In the genomic region with DNA sequence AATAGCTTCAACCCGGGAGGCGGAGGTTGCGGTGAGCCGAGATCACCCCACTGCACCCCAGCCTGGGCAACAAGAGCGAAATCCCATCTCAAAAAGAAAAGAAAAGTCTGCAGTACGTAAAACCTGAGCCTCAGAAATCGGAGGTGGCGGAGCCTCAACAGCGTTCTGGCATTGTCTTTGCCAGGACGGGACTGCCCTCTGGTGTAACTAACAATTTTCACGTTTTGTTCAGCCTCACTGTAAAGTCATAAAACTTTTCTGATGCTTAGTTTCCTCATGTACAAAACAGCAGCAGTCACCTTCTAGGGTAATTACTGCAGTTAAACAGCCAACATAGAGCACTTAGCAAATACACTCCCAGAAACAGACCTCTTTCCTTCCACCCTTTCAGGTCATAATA, we compare ENCODE assay signal across 19 cellular contexts.
DNase-seq lines count a peak whose midpoint lies in the region; ATAC-seq and TF ChIP-seq lines count a peak whose summit lies in the region.
"Had no signal": no experiment of that assay in that cellular context is flagged by ENCODE, and none has a peak within 500 bp of the region (broad histone marks: within the 10 kb centered on the region; RNA-seq: fewer than 3 reads in every experiment).

No MANE protein-coding gene starts in this region.

- H3K4me3 Mint-ChIP-seq in endodermal cell = no peak overlapping the region
- H3K4me3 Mint-ChIP-seq: naive B cell, T-helper 17 cell had no signal

- H3K27ac ChIP-seq in OCI-LY1 (ENCODE audit: low read depth, low read length, poor library complexity, severe bottlenecking) (no peak overlapping the region), endodermal cell (ENCODE audit: low read depth, low read length) (no peak overlapping the region), suprapubic skin (no peak overlapping the region)
- H3K27ac ChIP-seq: BLaER1, esophagus muscularis mucosa, testis had no signal

- H3K4me1 ChIP-seq in OCI-LY1 (ENCODE audit: insufficient read depth, low read length, severe bottlenecking) = peaks cover 10% of the 10 kb centered on the region
- H3K4me1 ChIP-seq in endodermal cell (ENCODE audit: control insufficient read depth, insufficient read depth, low read length) = no peaks in the 10 kb centered on the region
- no peaks in the 10 kb centered on the region for H3K4me1 ChIP-seq in suprapubic skin
- H3K4me1 ChIP-seq: esophagus muscularis mucosa, testis had no signal

- no peaks in the 10 kb centered on the region for H3F3A ChIP-seq in OCI-LY1 (ENCODE audit: insufficient read depth, low read length)

- H3K9me3 Mint-ChIP-seq in endodermal cell = no peaks in the 10 kb centered on the region
- H3K9me3 Mint-ChIP-seq: naive B cell had no signal

- no peaks in the 10 kb centered on the region for H3K27me3 ChIP-seq in OCI-LY1 (ENCODE audit: insufficient read depth, low read length)
- H3K27me3 ChIP-seq in endodermal cell (ENCODE audit: control insufficient read depth, insufficient read depth, low read length, poor library complexity, severe bottlenecking) = no peaks in the 10 kb centered on the region
- H3K27me3 ChIP-seq in suprapubic skin = no peaks in the 10 kb centered on the region
- H3K27me3 ChIP-seq: BLaER1, esophagus muscularis mucosa, testis had no signal

- H3K36me3 ChIP-seq in OCI-LY1 (ENCODE audit: insufficient read depth, low read length) (no peaks in the 10 kb centered on the region), endodermal cell (ENCODE audit: control insufficient read depth, insufficient read depth, low read length) (peaks cover 7% of the 10 kb centered on the region), suprapubic skin (no peaks in the 10 kb centered on the region)
- H3K36me3 ChIP-seq: BLaER1, esophagus muscularis mucosa had no signal

- no peak for ATAC-seq in GM21528 (IDR thresholded peaks at IDR 0.05; ENCODE audit: low FRiP score, unreplicated experiment)
- ATAC-seq: left cardiac atrium, T-helper 17 cell had no signal

- H2AFZ ChIP-seq in OCI-LY1 (ENCODE audit: low read length) = no peak overlapping the region

- peak overlapping the region; percentile 20; the same call in 1 of the 2 replicates for H3K4me2 ChIP-seq in OCI-LY1 (ENCODE audit: low read length)
- H3K4me2 ChIP-seq: BLaER1 had no signal

- H3K9ac ChIP-seq in OCI-LY1 (ENCODE audit: low read length) (no peak overlapping the region), endodermal cell (ENCODE audit: extremely low read depth, low read length, poor library complexity, severe bottlenecking) (no peak overlapping the region)
- H3K9ac ChIP-seq: BLaER1 had no signal

- no peak overlapping the region for H3K27ac Mint-ChIP-seq in endodermal cell
- H3K27ac Mint-ChIP-seq: naive B cell, T-helper 17 cell had no signal

- H3K9me2 ChIP-seq in OCI-LY1 (ENCODE audit: low read depth, low read length) = no peaks in the 10 kb centered on the region

- TF ChIP-seq POLR2A in suprapubic skin (IDR thresholded peaks at IDR 0.05) = no peak

- TF ChIP-seq CTCF in OCI-LY1 (IDR thresholded peaks at IDR 0.05; ENCODE audit: low read length) (peak; percentile 45; the same call in 1 of the 2 replicates), endodermal cell (conservative IDR thresholded peaks at IDR 0.05) (peak; percentile 21), suprapubic skin (IDR thresholded peaks at IDR 0.05) (no peak)

- no peaks in the 10 kb centered on the region for H3K79me2 ChIP-seq in OCI-LY1 (ENCODE audit: insufficient read depth, low read length)

- no peaks in the 10 kb centered on the region for H3K4me1 Mint-ChIP-seq in endodermal cell

- no peaks in the 10 kb centered on the region for H3K27me3 Mint-ChIP-seq in endodermal cell (ENCODE audit: insufficient read depth)
- H3K27me3 Mint-ChIP-seq: naive B cell, T-helper 17 cell had no signal

- no peaks in the 10 kb centered on the region for H3K9me3 ChIP-seq in OCI-LY1 (ENCODE audit: low read length)
- no peaks in the 10 kb centered on the region for H3K9me3 ChIP-seq in endodermal cell (ENCODE audit: control insufficient read depth, low read length)
- no peaks in the 10 kb centered on the region for H3K9me3 ChIP-seq in suprapubic skin
- H3K9me3 ChIP-seq: BLaER1, esophagus muscularis mucosa, testis had no signal

- WGBS in endodermal cell (ENCODE audit: insufficient coverage in 1 of 2, insufficient read length in 1 of 2), 2 experiments = 93 to 98% methylated on average over 9 to 11 of the region's 11 CpGs
- WGBS in suprapubic skin = 90% methylated on average over 11 of the region's 11 CpGs

- H4K20me1 ChIP-seq in OCI-LY1 (ENCODE audit: insufficient read depth, low read length) = no peaks in the 10 kb centered on the region
- H4K20me1 ChIP-seq: BLaER1 had no signal

- H3K4me3 ChIP-seq in OCI-LY1 (ENCODE audit: low read depth, low read length, poor library complexity, severe bottlenecking) (no peak overlapping the region), endodermal cell (ENCODE audit: low read length) (no peak overlapping the region), suprapubic skin (no peak overlapping the region)
- H3K4me3 ChIP-seq: BLaER1, esophagus muscularis mucosa had no signal

- DNase-seq in stimulated activated CD4-positive, alpha-beta T cell treated with anti-CD3 and anti-CD28 coated beads, Interleukin-1b, Interleukin-23, amount 100 ng/mL, for 48 hours = peak; percentile 5
- no peak for DNase-seq in stimulated activated CD4-positive, alpha-beta T cell treated with anti-CD3 and anti-CD28 coated beads, Interleukin-12 subunit alpha, Interleukin-12 subunit beta, amount 100 ng/mL, for 4 hours
- DNase-seq in endodermal cell = no peak
- no peak for DNase-seq in activated T-cell treated with anti-CD3 and anti-CD28 coated beads for 4 hours
- no peak for DNase-seq in suprapubic skin (ENCODE audit: low spot score in 2 of 2)
- no peak for DNase-seq in NCI-H2081 (lab: John Stamatoyannopoulos, UW)
- DNase-seq: activated CD4-positive, alpha-beta T cell treated with anti-CD3 and anti-CD28 coated beads for 4 hours; anterior cingulate cortex; cortex of kidney; hippocampal formation; left cardiac atrium; naive B cell; NCI-H226; T-helper 17 cell; testis had no signal

- peaks cover 30% of the 10 kb centered on the region for H3K36me3 Mint-ChIP-seq in endodermal cell (ENCODE audit: low read depth)
- H3K36me3 Mint-ChIP-seq: naive B cell had no signal

- TF ChIP-seq EP300 in suprapubic skin (IDR thresholded peaks at IDR 0.05) = no peak

Comparison
In these comparisons a context has a peak if more than half of its experiments do, and no peak if none do; other contexts are left out.
1. CTCF ChIP-seq: peak in OCI-LY1 (single experiment) and endodermal cell (single experiment); none in suprapubic skin (0 of 2).